ENCODE assay signal across 1 cellular context in genomic region chr17:7582401-7583252, GRCh38.
TF ChIP-seq lines count a peak whose summit lies in the region.

No MANE protein-coding gene starts in this region.

TF ChIP-seq in A549, 52 proteins besides CTCF, POLR2A, EP300 and RAD21 (continued from another document):
- TF ChIP-seq EHMT2 (IDR thresholded peaks at IDR 0.05; ENCODE audit: low read depth) (no peak), CHD4 (IDR thresholded peaks at IDR 0.05; ENCODE audit: borderline replicate concordance) (no peak), FOSL2 (IDR thresholded peaks at IDR 0.05) (no peak), FOSL2 (CRISPR knock-in tag; IDR thresholded peaks at IDR 0.05) (no peak), MAZ (IDR thresholded peaks at IDR 0.05; ENCODE audit: borderline replicate concordance, low read depth, low read length) (no peak)
TF ChIP-seq in A549: peak in this region for 0.
